Comparison of ENCODE assay signal across 13 cellular contexts in the genomic region with DNA sequence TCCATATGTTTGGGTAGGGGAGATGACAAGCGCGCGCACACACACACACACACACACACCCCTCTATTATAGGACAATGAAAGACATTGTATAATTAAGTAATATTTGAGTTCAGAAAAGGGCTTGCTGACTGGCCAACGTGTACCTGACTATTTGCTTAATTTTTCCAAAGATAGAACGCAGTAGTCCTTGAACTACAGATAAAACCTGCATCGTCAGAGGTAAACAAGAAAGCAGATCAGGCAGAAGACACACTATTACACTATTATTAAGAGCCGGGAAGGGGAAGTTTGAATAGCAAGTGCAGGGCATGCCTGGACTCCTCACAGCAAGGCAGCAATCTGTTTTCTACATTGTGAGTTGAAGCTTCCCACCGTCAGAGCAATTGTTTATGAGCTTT.
DNase-seq lines count a peak whose midpoint lies in the region; ATAC-seq and TF ChIP-seq lines count a peak whose summit lies in the region.
"Had no signal": no experiment of that assay in that cellular context is flagged by ENCODE, and none has a peak within 500 bp of the region (broad histone marks: within the 10 kb centered on the region; RNA-seq: fewer than 3 reads in every experiment).

No MANE protein-coding gene starts in this region.

- H3K4me3 Mint-ChIP-seq in brain = peak overlapping the region in 3 of 5 experiments; percentile 12 to 40 (median 23)

- intact Hi-C loops in prostate gland (cut with DNase I) (no loop called here), left ventricle myocardium inferior (cut with micrococcal nuclease) (no loop called here), gastrocnemius medialis (cut with DNase I; ENCODE audit: low total_unique reads) (no loop called here), head of caudate nucleus (cut with DNase I) (no loop called here)

- TF ChIP-seq POLR2A in prostate gland (IDR thresholded peaks at IDR 0.05) (no peak), gastrocnemius medialis (IDR thresholded peaks at IDR 0.05) (no peak)

- TF ChIP-seq CTCF in brain (conservative IDR thresholded peaks at IDR 0.05) = no peak
- TF ChIP-seq CTCF in prostate gland (IDR thresholded peaks at IDR 0.05) = no peak
- TF ChIP-seq CTCF in left ventricle myocardium inferior (IDR thresholded peaks at IDR 0.05; ENCODE audit: borderline replicate concordance) = no peak
- TF ChIP-seq CTCF in gastrocnemius medialis (IDR thresholded peaks at IDR 0.05 in 4 of 5, conservative IDR thresholded peaks at IDR 0.05 in 1 of 5) = no peak

- H3K27me3 ChIP-seq in prostate gland (replicated peaks; ENCODE audit: insufficient read depth) = no peaks in the 10 kb centered on the region
- no peaks in the 10 kb centered on the region for H3K27me3 ChIP-seq in left ventricle myocardium inferior (ENCODE audit: low read depth)
- no peaks in the 10 kb centered on the region for H3K27me3 ChIP-seq in gastrocnemius medialis
- H3K27me3 ChIP-seq: BLaER1, SJSA1 had no signal

- no peak for ATAC-seq in gastrocnemius medialis

- H3K4me3 ChIP-seq in prostate gland (no peak overlapping the region), left ventricle myocardium inferior (no peak overlapping the region), gastrocnemius medialis (no peak overlapping the region)
- H3K4me3 ChIP-seq: BLaER1, SJSA1 had no signal

- H3K27ac ChIP-seq in prostate gland (peak overlapping the region; percentile 16 to 59), left ventricle myocardium inferior (replicated peaks) (no peak overlapping the region), gastrocnemius medialis (no peak overlapping the region)
- H3K27ac ChIP-seq: BLaER1, SJSA1 had no signal

- peaks cover 45% of the 10 kb centered on the region for H3K4me1 Mint-ChIP-seq in brain

- peaks cover 4 to 22% (median 8%) of the 10 kb centered on the region in 5 experiments for H3K9me3 Mint-ChIP-seq in brain

- H3K36me3 Mint-ChIP-seq in brain = no peaks in the 10 kb centered on the region

- in situ Hi-C loops in gastrocnemius medialis (cut with MboI; ENCODE audit: low sequenced_read_pairs in 4 of 4) = no loop called here

- H3K9me3 ChIP-seq in prostate gland = no peaks in the 10 kb centered on the region
- H3K9me3 ChIP-seq in left ventricle myocardium inferior (replicated peaks) = peaks cover 15% of the 10 kb centered on the region
- no peaks in the 10 kb centered on the region for H3K9me3 ChIP-seq in gastrocnemius medialis
- H3K9me3 ChIP-seq: BLaER1, SJSA1 had no signal

- DNase-seq in NCI-H1105 treated with DMSO at 0.1 percent for 48 hours (lab: John Stamatoyannopoulos, UW) (peak; percentile 29), NCI-H1105 (lab: John Stamatoyannopoulos, UW) (no peak), NCI-H2171 (lab: John Stamatoyannopoulos, UW) (peak; percentile 32), prostate gland (ENCODE audit: low spot score) (peak; percentile 63), left ventricle myocardium inferior (no peak), gastrocnemius medialis (no peak), head of caudate nucleus (no peak)
- DNase-seq: 8988T, NCI-H1048, SW 1271 had no signal

- WGBS in prostate gland = 41% methylated on average over 8 of the region's 8 CpGs

- H3K27ac Mint-ChIP-seq in brain = peak overlapping the region; percentile 4 to 93 (median 30)

- H3K27me3 Mint-ChIP-seq in brain = peaks cover 7% of the 10 kb centered on the region

- H3K36me3 ChIP-seq in prostate gland (no peaks in the 10 kb centered on the region), left ventricle myocardium inferior (no peaks in the 10 kb centered on the region), gastrocnemius medialis (no peaks in the 10 kb centered on the region)
- H3K36me3 ChIP-seq: BLaER1, SJSA1 had no signal

- no peaks in the 10 kb centered on the region for H3K4me1 ChIP-seq in prostate gland (replicated peaks)
- no peaks in the 10 kb centered on the region for H3K4me1 ChIP-seq in left ventricle myocardium inferior
- H3K4me1 ChIP-seq in gastrocnemius medialis = no peaks in the 10 kb centered on the region
- H3K4me1 ChIP-seq: BLaER1, SJSA1 had no signal

Comparison
In these comparisons a context has a peak if more than half of its experiments do, and no peak if none do; other contexts are left out.
1. DNase-seq: peak in NCI-H1105 treated with DMSO at 0.1 percent for 48 hours (single experiment), NCI-H2171 (single experiment) and prostate gland (single experiment); none in NCI-H1105 (single experiment), left ventricle myocardium inferior (single experiment), gastrocnemius medialis (0 of 2) and head of caudate nucleus (0 of 42).
2. H3K27ac ChIP-seq: peak in prostate gland (2 of 2); none in left ventricle myocardium inferior (single experiment) and gastrocnemius medialis (0 of 4).